In genomic region chr17:78528541-78528940, GRCh38 we compare ENCODE assay signal across 15 cellular contexts. TPM values are rescaled to one million over a fixed set of nuclear protein-coding genes. Genes with fewer than 3 reads are reported as not detected.
DNase-seq lines count a peak whose midpoint lies in the region; ATAC-seq and TF ChIP-seq lines count a peak whose summit lies in the region.
"Had no signal": no experiment of that assay in that cellular context is flagged by ENCODE, and none has a peak within 500 bp of the region (broad histone marks: within the 10 kb centered on the region; RNA-seq: fewer than 3 reads in every experiment).

No MANE protein-coding gene starts in this region.

- H3K27ac ChIP-seq in HEK293 (ENCODE audit: extremely low read depth, low read depth, low read length) (no peak overlapping the region), trophoblast cell (ENCODE audit: low read depth, low read length) (no peak overlapping the region)
- H3K27ac ChIP-seq: KMS-11, transverse colon had no signal

- no peak overlapping the region for H3K4me2 ChIP-seq in trophoblast cell (ENCODE audit: low read length)
- H3K4me2 ChIP-seq: KMS-11 had no signal

- H3K36me3 ChIP-seq in HEK293 (ENCODE audit: control insufficient read depth in 2 of 2, insufficient read depth in 1 of 2, low read length in 2 of 2): no peaks in the 10 kb centered on the region
- H3K36me3 ChIP-seq in trophoblast cell (ENCODE audit: control insufficient read depth in 1 of 2, insufficient read depth in 2 of 2, low read length in 2 of 2): no peaks in the 10 kb centered on the region
- H3K36me3 ChIP-seq: HAP-1, transverse colon had no signal

- H2BK120ac ChIP-seq in trophoblast cell (ENCODE audit: insufficient read depth, low read length, poor library complexity): no peak overlapping the region

- H3K79me1 ChIP-seq in trophoblast cell (ENCODE audit: low read length): no peaks in the 10 kb centered on the region

- POLR2A ChIA-PET in HEK293 (lab: Yijun Ruan, JAX): no interaction called here

- no peaks in the 10 kb centered on the region for H3K27me3 Mint-ChIP-seq in progenitor cell of endocrine pancreas
- no peaks in the 10 kb centered on the region for H3K27me3 Mint-ChIP-seq in activated naive CD8-positive, alpha-beta T cell treated with anti-CD3 and anti-CD28 coated beads, Interleukin-2, amount 50 U/mL, for 24 hours

- H4K12ac ChIP-seq in trophoblast cell (ENCODE audit: low read depth, low read length): no peak overlapping the region

- no peak overlapping the region for H3K14ac ChIP-seq in trophoblast cell (ENCODE audit: low read length)

- H2BK12ac ChIP-seq in trophoblast cell (ENCODE audit: low read length): no peak overlapping the region

- peak overlapping the region; percentile 49 for H3K27ac Mint-ChIP-seq in progenitor cell of endocrine pancreas
- H3K27ac Mint-ChIP-seq in activated naive CD8-positive, alpha-beta T cell treated with anti-CD3 and anti-CD28 coated beads, Interleukin-2, amount 50 U/mL, for 24 hours: no peak overlapping the region
- H3K27ac Mint-ChIP-seq: naive thymus-derived CD4-positive, alpha-beta T cell had no signal

- CTCF ChIA-PET in HEK293 (lab: Yijun Ruan, JAX): interaction anchor here (0.5 kb wide), 1 partner anchor 239 kb away, joined by 3 read pairs; no protein-coding TSS in a partner anchor

- H3K36me3 Mint-ChIP-seq in progenitor cell of endocrine pancreas (ENCODE audit: insufficient read depth): no peaks in the 10 kb centered on the region
- no peaks in the 10 kb centered on the region for H3K36me3 Mint-ChIP-seq in activated naive CD8-positive, alpha-beta T cell treated with anti-CD3 and anti-CD28 coated beads, Interleukin-2, amount 50 U/mL, for 24 hours (ENCODE audit: low read depth)
- H3K36me3 Mint-ChIP-seq: naive thymus-derived CD4-positive, alpha-beta T cell had no signal

- H3K4me1 ChIP-seq in HEK293 (ENCODE audit: control insufficient read depth, insufficient read depth, low read length) (no peaks in the 10 kb centered on the region), trophoblast cell (ENCODE audit: control insufficient read depth in 1 of 2, insufficient read depth in 2 of 2, low read length in 2 of 2) (no peaks in the 10 kb centered on the region)
- H3K4me1 ChIP-seq: HAP-1 had no signal

- peaks cover 2% of the 10 kb centered on the region for H3K4me1 Mint-ChIP-seq in progenitor cell of endocrine pancreas (ENCODE audit: low read depth)
- peaks cover 7% of the 10 kb centered on the region for H3K4me1 Mint-ChIP-seq in activated naive CD8-positive, alpha-beta T cell treated with anti-CD3 and anti-CD28 coated beads, Interleukin-2, amount 50 U/mL, for 24 hours

- ATAC-seq in activated naive CD8-positive, alpha-beta T cell treated with anti-CD3 and anti-CD28 coated beads, Interleukin-2, amount 50 U/mL, for 24 hours: no peak
- ATAC-seq in HG03342 (IDR thresholded peaks at IDR 0.05; ENCODE audit: unreplicated experiment): no peak
- ATAC-seq: left ventricle myocardium superior; naive thymus-derived CD4-positive, alpha-beta T cell; Right ventricle myocardium inferior had no signal

- H3K27me3 ChIP-seq in trophoblast cell (ENCODE audit: insufficient read depth, low read length): no peaks in the 10 kb centered on the region

- H2AK5ac ChIP-seq in trophoblast cell (ENCODE audit: low read length): no peak overlapping the region

- no peak overlapping the region for H3K23ac ChIP-seq in trophoblast cell (ENCODE audit: low read length)

- peak; percentile 9 for DNase-seq in NCI-H2081 treated with DMSO at 0.1 percent for 48 hours (lab: John Stamatoyannopoulos, UW)
- peak; percentile 86 for DNase-seq in NCI-H82 treated with DMSO at 0.1 percent for 48 hours (lab: John Stamatoyannopoulos, UW; ENCODE audit: unreplicated experiment)
- no peak for DNase-seq in progenitor cell of endocrine pancreas (ENCODE audit: low spot score, unreplicated experiment)
- no peak for DNase-seq in activated naive CD8-positive, alpha-beta T cell treated with anti-CD3 and anti-CD28 coated beads, Interleukin-2, amount 50 U/mL, for 24 hours
- DNase-seq in trophoblast cell: no peak
- DNase-seq: activated CD4-positive, alpha-beta T cell treated with anti-CD3 and anti-CD28 coated beads, Interleukin-2, amount 50 U/mL, for 4 hours; hypothalamus; left ventricle myocardium superior; naive thymus-derived CD4-positive, alpha-beta T cell; transverse colon had no signal

- H3K9me3 ChIP-seq in HEK293 (ENCODE audit: control insufficient read depth, insufficient read depth, low read depth, low read length) (no peaks in the 10 kb centered on the region), trophoblast cell (ENCODE audit: insufficient read depth, low read depth, low read length) (no peaks in the 10 kb centered on the region)
- H3K9me3 ChIP-seq: HAP-1, transverse colon had no signal

- H3K18ac ChIP-seq in trophoblast cell (ENCODE audit: low read length): no peak overlapping the region

- no peak overlapping the region for H2BK5ac ChIP-seq in trophoblast cell (ENCODE audit: low read depth, low read length, poor library complexity)

- no peak overlapping the region for H4K91ac ChIP-seq in trophoblast cell (ENCODE audit: low read depth, low read length)

- H3K79me2 ChIP-seq in trophoblast cell (ENCODE audit: control insufficient read depth, insufficient read depth, low read length, poor library complexity): no peaks in the 10 kb centered on the region

- H3K4me3 ChIP-seq in HEK293 (ENCODE audit: low read depth, low read length): no peak overlapping the region
- no peak overlapping the region for H3K4me3 ChIP-seq in trophoblast cell (ENCODE audit: low read depth, low read length)
- H3K4me3 ChIP-seq: HAP-1, transverse colon had no signal

- TF ChIP-seq CTCF in HEK293 (tag by site-specific recombination; IDR thresholded peaks at IDR 0.05): no peak
- TF ChIP-seq CTCF in progenitor cell of endocrine pancreas (IDR thresholded peaks at IDR 0.05; ENCODE audit: unreplicated experiment): no peak

- H3K4ac ChIP-seq in trophoblast cell (ENCODE audit: low read depth, low read length): no peak overlapping the region

- no CpG with 5 or more reads among the region's 10 CpGs for WGBS in trophoblast cell (ENCODE audit: extremely low coverage, insufficient coverage, insufficient read length)

- no peaks in the 10 kb centered on the region for H3K9me3 Mint-ChIP-seq in progenitor cell of endocrine pancreas (ENCODE audit: low read depth)
- H3K9me3 Mint-ChIP-seq in activated naive CD8-positive, alpha-beta T cell treated with anti-CD3 and anti-CD28 coated beads, Interleukin-2, amount 50 U/mL, for 24 hours: no peaks in the 10 kb centered on the region
- H3K9me3 Mint-ChIP-seq: naive thymus-derived CD4-positive, alpha-beta T cell had no signal

- H2AFZ ChIP-seq in trophoblast cell (ENCODE audit: insufficient read depth, low read length, poor library complexity): no peak overlapping the region

- no peak overlapping the region for H3K4me3 Mint-ChIP-seq in progenitor cell of endocrine pancreas (ENCODE audit: low read depth)
- H3K4me3 Mint-ChIP-seq in activated naive CD8-positive, alpha-beta T cell treated with anti-CD3 and anti-CD28 coated beads, Interleukin-2, amount 50 U/mL, for 24 hours: no peak overlapping the region
- H3K4me3 Mint-ChIP-seq: naive thymus-derived CD4-positive, alpha-beta T cell had no signal

- H4K8ac ChIP-seq in trophoblast cell (ENCODE audit: low read depth, low read length): no peak overlapping the region

- H3K9ac ChIP-seq in trophoblast cell (ENCODE audit: low read length): no peak overlapping the region
- H3K9ac ChIP-seq: KMS-11 had no signal

TF ChIP-seq in HEK293, 187 proteins besides CTCF, POLR2A, EP300 and RAD21:
- TF ChIP-seq KLF9 (tag by site-specific recombination; IDR thresholded peaks at IDR 0.05; ENCODE audit: low read depth) (peak; percentile 46; the same call in 1 of the 2 replicates), KLF1 (tag by site-specific recombination; IDR thresholded peaks at IDR 0.05) (peak; percentile 98), GFI1B (tag by site-specific recombination; IDR thresholded peaks at IDR 0.05) (no peak), KLF10 (tag by site-specific recombination; IDR thresholded peaks at IDR 0.05) (peak; percentile 59)
TF ChIP-seq in HEK293: peak in this region for 3.

RNA-seq across cellular contexts. Expression of gene DNAH17, which starts 48.7 kb away (rescaled TPM):
- total RNA-seq in progenitor cell of endocrine pancreas: 0.16 TPM in 1 of 2 replicates, not detected in the other
- polyA plus RNA-seq in trophoblast cell (2013): 0.31 and 0.32 TPM in 2 replicates
- total RNA-seq: left ventricle myocardium superior, Right ventricle myocardium inferior had no signal

Comparison
In these comparisons a context has a peak if more than half of its experiments do, and no peak if none do; other contexts are left out.
1. DNase-seq: peak in NCI-H2081 treated with DMSO at 0.1 percent for 48 hours (single experiment) and NCI-H82 treated with DMSO at 0.1 percent for 48 hours (single experiment); none in progenitor cell of endocrine pancreas (single experiment), activated naive CD8-positive, alpha-beta T cell treated with anti-CD3 and anti-CD28 coated beads, Interleukin-2, amount 50 U/mL, for 24 hours (single experiment) and trophoblast cell (0 of 2).